14 cellular contexts compared by ENCODE assay signal in genomic region chr7:127857464-127857841, GRCh38.
"Had no signal": no experiment of that assay in that cellular context is flagged by ENCODE, and none has a peak within 500 bp of the region (broad histone marks: within the 10 kb centered on the region; RNA-seq: fewer than 3 reads in every experiment).

No MANE protein-coding gene starts in this region.

- H3K27ac ChIP-seq: esophagus squamous epithelium, gastroesophageal sphincter, tibial artery, upper lobe of left lung, vagina had no signal

- H3K4me3 Mint-ChIP-seq: dendritic cell treated with granulocyte-macrophage colony-stimulating factor and Interleukin-4, amounts not matched to agents 40 ng/mL and 50 ng/mL, for 4 days had no signal

- H3K9me3 ChIP-seq: esophagus squamous epithelium, gastroesophageal sphincter, mucosa of descending colon, tibial artery, upper lobe of left lung, vagina had no signal

- H3K36me3 ChIP-seq: esophagus squamous epithelium, gastroesophageal sphincter, tibial artery, vagina had no signal

- DNase-seq: esophagus squamous epithelium; foreskin fibroblast; glutamatergic neuron; islet precursor cell; mucosa of descending colon; stimulated activated CD4-positive, alpha-beta T cell treated with anti-CD3 and anti-CD28 coated beads, Interleukin-12 subunit alpha, Interleukin-12 subunit beta, amount 100 ng/mL, for 4 hours; stimulated activated naive CD4-positive, alpha-beta T cell treated with Interleukin-2 at 50 U/mL for 16 hours; tibial artery had no signal

- H3K27me3 ChIP-seq: esophagus squamous epithelium, gastroesophageal sphincter, tibial artery, upper lobe of left lung, vagina had no signal

- H3K27me3 Mint-ChIP-seq: dendritic cell treated with granulocyte-macrophage colony-stimulating factor and Interleukin-4, amounts not matched to agents 40 ng/mL and 50 ng/mL, for 4 days had no signal

- H3K4me1 ChIP-seq: esophagus squamous epithelium had no signal

- H3K4me3 ChIP-seq: esophagus squamous epithelium, gastroesophageal sphincter, mucosa of descending colon, tibial artery, upper lobe of left lung, vagina had no signal

- ATAC-seq: gastroesophageal sphincter, left lobe of liver had no signal

- H3K27ac Mint-ChIP-seq: dendritic cell treated with granulocyte-macrophage colony-stimulating factor and Interleukin-4, amounts not matched to agents 40 ng/mL and 50 ng/mL, for 4 days had no signal

- H3K9me3 Mint-ChIP-seq: dendritic cell treated with granulocyte-macrophage colony-stimulating factor and Interleukin-4, amounts not matched to agents 40 ng/mL and 50 ng/mL, for 4 days; naive thymus-derived CD8-positive, alpha-beta T cell had no signal
